1 cellular context compared by ENCODE assay signal in the genomic region with DNA sequence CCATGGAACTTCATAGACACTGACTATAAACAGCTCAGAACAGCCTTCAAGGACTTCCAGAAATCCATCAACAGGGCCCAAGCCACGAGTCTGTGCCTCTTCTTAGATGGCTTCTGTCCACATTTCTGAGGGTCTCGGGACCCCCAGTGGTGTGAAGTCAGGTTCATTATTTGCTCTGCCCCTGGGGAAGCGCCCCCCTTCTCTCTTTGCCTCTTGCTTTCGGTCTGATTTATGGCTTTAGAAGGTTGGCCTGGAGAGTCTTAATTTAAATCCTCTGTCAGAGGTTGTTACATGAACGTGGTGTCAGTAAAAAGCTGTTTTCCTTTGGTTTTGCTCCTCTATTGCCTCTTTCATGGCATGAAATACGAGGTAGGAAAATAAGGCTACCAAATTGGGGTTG.
TF ChIP-seq lines count a peak whose summit lies in the region.

No MANE protein-coding gene starts in this region.

TF ChIP-seq in WTC11, 78 proteins besides CTCF, POLR2A, EP300 and RAD21 (continued from another document):
- TF ChIP-seq, protein P1, sequence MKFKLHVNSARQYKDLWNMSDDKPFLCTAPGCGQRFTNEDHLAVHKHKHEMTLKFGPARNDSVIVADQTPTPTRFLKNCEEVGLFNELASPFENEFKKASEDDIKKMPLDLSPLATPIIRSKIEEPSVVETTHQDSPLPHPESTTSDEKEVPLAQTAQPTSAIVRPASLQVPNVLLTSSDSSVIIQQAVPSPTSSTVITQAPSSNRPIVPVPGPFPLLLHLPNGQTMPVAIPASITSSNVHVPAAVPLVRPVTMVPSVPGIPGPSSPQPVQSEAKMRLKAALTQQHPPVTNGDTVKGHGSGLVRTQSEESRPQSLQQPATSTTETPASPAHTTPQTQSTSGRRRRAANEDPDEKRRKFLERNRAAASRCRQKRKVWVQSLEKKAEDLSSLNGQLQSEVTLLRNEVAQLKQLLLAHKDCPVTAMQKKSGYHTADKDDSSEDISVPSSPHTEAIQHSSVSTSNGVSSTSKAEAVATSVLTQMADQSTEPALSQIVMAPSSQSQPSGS (CRISPR knock-in tag; IDR thresholded peaks at IDR 0.05; ENCODE audit: borderline replicate concordance, low read depth), result no peak
- TF ChIP-seq, protein P2, sequence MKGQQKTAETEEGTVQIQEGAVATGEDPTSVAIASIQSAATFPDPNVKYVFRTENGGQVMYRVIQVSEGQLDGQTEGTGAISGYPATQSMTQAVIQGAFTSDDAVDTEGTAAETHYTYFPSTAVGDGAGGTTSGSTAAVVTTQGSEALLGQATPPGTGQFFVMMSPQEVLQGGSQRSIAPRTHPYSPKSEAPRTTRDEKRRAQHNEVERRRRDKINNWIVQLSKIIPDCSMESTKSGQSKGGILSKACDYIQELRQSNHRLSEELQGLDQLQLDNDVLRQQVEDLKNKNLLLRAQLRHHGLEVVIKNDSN (CRISPR knock-in tag; IDR thresholded peaks at IDR 0.05), result no peak
- TF ChIP-seq, protein P3, sequence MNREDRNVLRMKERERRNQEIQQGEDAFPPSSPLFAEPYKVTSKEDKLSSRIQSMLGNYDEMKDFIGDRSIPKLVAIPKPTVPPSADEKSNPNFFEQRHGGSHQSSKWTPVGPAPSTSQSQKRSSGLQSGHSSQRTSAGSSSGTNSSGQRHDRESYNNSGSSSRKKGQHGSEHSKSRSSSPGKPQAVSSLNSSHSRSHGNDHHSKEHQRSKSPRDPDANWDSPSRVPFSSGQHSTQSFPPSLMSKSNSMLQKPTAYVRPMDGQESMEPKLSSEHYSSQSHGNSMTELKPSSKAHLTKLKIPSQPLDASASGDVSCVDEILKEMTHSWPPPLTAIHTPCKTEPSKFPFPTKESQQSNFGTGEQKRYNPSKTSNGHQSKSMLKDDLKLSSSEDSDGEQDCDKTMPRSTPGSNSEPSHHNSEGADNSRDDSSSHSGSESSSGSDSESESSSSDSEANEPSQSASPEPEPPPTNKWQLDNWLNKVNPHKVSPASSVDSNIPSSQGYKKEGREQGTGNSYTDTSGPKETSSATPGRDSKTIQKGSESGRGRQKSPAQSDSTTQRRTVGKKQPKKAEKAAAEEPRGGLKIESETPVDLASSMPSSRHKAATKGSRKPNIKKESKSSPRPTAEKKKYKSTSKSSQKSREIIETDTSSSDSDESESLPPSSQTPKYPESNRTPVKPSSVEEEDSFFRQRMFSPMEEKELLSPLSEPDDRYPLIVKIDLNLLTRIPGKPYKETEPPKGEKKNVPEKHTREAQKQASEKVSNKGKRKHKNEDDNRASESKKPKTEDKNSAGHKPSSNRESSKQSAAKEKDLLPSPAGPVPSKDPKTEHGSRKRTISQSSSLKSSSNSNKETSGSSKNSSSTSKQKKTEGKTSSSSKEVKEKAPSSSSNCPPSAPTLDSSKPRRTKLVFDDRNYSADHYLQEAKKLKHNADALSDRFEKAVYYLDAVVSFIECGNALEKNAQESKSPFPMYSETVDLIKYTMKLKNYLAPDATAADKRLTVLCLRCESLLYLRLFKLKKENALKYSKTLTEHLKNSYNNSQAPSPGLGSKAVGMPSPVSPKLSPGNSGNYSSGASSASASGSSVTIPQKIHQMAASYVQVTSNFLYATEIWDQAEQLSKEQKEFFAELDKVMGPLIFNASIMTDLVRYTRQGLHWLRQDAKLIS (CRISPR knock-in tag; IDR thresholded peaks at IDR 0.05; ENCODE audit: borderline replicate concordance), result no peak
- TF ChIP-seq ZNF671 (CRISPR knock-in tag; IDR thresholded peaks at IDR 0.05) (no peak), CREB1 (CRISPR knock-in tag; IDR thresholded peaks at IDR 0.05) (no peak), JAZF1 (CRISPR knock-in tag; IDR thresholded peaks at IDR 0.05) (no peak)
